Comparison of ENCODE assay signal across 19 cellular contexts in genomic region chr7:47301657-47302295, GRCh38.
"Had no signal": no experiment of that assay in that cellular context is flagged by ENCODE, and none has a peak within 500 bp of the region (broad histone marks: within the 10 kb centered on the region; RNA-seq: fewer than 3 reads in every experiment).

No MANE protein-coding gene starts in this region.

- H3K36me3 Mint-ChIP-seq: activated naive CD4-positive, alpha-beta T cell treated with anti-CD3 and anti-CD28 coated beads, Interleukin-2, amount 50 U/mL, for 24 hours; natural killer cell treated with Interleukin-12 subunit alpha and Interleukin-12 subunit beta and Interleukin-15 and Interleukin-18, amount 100 ng/mL, for 72 hours had no signal

- H3K36me3 ChIP-seq: WERI-Rb-1 had no signal

- H3K27ac ChIP-seq: suprapubic skin, WERI-Rb-1 had no signal

- H3K27ac Mint-ChIP-seq: activated naive CD4-positive, alpha-beta T cell treated with anti-CD3 and anti-CD28 coated beads, Interleukin-2, amount 50 U/mL, for 24 hours; memory B cell; natural killer cell treated with Interleukin-12 subunit alpha and Interleukin-12 subunit beta and Interleukin-15 and Interleukin-18, amount 100 ng/mL, for 72 hours had no signal

- H3K27me3 ChIP-seq: gastroesophageal sphincter, heart left ventricle, suprapubic skin, upper lobe of right lung had no signal

- H3K9me3 ChIP-seq: gastroesophageal sphincter, heart left ventricle, suprapubic skin, upper lobe of right lung had no signal

- H3K4me3 ChIP-seq: gastroesophageal sphincter, heart left ventricle, suprapubic skin, upper lobe of right lung had no signal

- H3K9me3 Mint-ChIP-seq: activated naive CD4-positive, alpha-beta T cell treated with anti-CD3 and anti-CD28 coated beads, Interleukin-2, amount 50 U/mL, for 24 hours; memory B cell; natural killer cell treated with Interleukin-12 subunit alpha and Interleukin-12 subunit beta and Interleukin-15 and Interleukin-18, amount 100 ng/mL, for 72 hours had no signal

- H3K4me1 ChIP-seq: suprapubic skin, upper lobe of right lung had no signal

- ATAC-seq: esophagus mucosa; gastroesophageal sphincter; heart left ventricle; natural killer cell treated with Interleukin-12 subunit alpha and Interleukin-12 subunit beta and Interleukin-15 and Interleukin-18, amount 100 ng/mL, for 72 hours; stimulated activated naive CD8-positive, alpha-beta T cell treated with anti-CD3 and anti-CD28 coated beads, Interleukin-15, Interleukin-2, amounts not matched to agents 100 U/mL and 50 U/mL, for 24 hours; upper lobe of right lung had no signal

- H3K27me3 Mint-ChIP-seq: memory B cell; natural killer cell treated with Interleukin-12 subunit alpha and Interleukin-12 subunit beta and Interleukin-15 and Interleukin-18, amount 100 ng/mL, for 72 hours had no signal

- H3K4me1 Mint-ChIP-seq: activated naive CD4-positive, alpha-beta T cell treated with anti-CD3 and anti-CD28 coated beads, Interleukin-2, amount 50 U/mL, for 24 hours had no signal

- DNase-seq: activated CD4-positive, alpha-beta T cell treated with anti-CD3 and anti-CD28 coated beads for 1 hour; activated CD4-positive, alpha-beta T cell treated with anti-CD3 and anti-CD28 coated beads, Interleukin-2, amount 50 U/mL, for 4 hours; activated gamma-delta T cell; central memory CD4-positive, alpha-beta T cell; effector CD8-positive, alpha-beta T cell; heart left ventricle; kidney; stimulated activated CD4-positive, alpha-beta T cell treated with anti-CD3 and anti-CD28 coated beads, Interleukin-2, amount 100 ng/mL, for 24 hours; stimulated activated naive CD8-positive, alpha-beta T cell treated with anti-CD3 and anti-CD28 coated beads, Interleukin-15, Interleukin-2, amounts not matched to agents 100 U/mL and 50 U/mL, for 24 hours; SW 1271; T-helper 2 cell; upper lobe of right lung; WERI-Rb-1 had no signal

- H3K4me3 Mint-ChIP-seq: activated naive CD4-positive, alpha-beta T cell treated with anti-CD3 and anti-CD28 coated beads, Interleukin-2, amount 50 U/mL, for 24 hours; memory B cell; natural killer cell treated with Interleukin-12 subunit alpha and Interleukin-12 subunit beta and Interleukin-15 and Interleukin-18, amount 100 ng/mL, for 72 hours had no signal
